ENCODE assay signal across 2 cellular contexts in the genomic region with DNA sequence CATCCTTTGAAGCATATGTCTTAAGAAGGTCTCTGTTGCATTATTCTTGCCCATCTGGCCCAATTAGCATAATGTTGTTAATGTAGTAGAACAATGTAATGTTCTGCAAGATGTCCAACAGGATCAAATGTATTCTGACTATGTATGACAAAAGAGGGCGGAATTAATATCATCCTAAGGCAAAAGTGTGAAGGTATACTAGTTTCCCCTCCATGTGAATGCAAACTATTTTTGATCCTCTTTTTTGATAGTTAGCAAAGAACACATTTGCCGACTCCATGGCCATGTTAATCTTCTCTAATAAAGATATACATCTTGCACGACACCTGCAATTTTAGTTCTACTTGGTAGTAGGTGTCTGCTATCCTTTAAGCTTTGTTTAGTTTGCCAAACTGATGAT.
"Had no signal": no experiment of that assay in that cellular context is flagged by ENCODE, and none has a peak within 500 bp of the region (broad histone marks: within the 10 kb centered on the region; RNA-seq: fewer than 3 reads in every experiment).

No MANE protein-coding gene starts in this region.

- DNase-seq: GDM1 had no signal

- H3K4me3 ChIP-seq: GM12878 had no signal
